ENCODE assay signal across 1 cellular context in the genomic region with DNA sequence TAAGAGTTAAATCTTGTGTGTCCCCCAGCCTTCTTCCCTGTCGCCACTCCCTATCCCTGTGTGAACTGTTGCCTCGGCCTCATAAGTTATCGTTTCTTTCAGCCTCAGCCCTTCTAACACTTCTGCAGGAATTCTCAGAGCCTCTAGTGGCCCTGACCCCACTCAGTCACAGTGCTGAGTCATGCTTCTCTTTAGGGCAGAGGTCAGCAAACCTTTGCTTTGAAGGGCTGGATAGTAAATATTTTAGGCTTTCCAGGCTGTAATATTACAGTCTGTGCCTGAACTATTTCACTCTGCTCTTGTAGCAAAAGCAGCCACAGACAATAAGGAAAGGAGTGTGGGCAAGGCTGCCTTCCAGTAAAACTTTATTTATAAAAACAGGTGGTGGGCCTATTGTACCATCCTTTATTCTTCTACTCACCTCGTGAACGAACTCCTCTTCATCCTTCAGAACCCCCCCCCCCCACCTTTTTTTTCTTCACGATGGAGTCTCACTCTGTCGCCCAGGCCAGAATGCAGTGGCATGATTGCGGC.
TF ChIP-seq lines count a peak whose summit lies in the region.

No MANE protein-coding gene starts in this region.

TF ChIP-seq in HepG2, 621 proteins besides CTCF, POLR2A, EP300 and RAD21 (continues in another document):
- TF ChIP-seq ZKSCAN8 (CRISPR knock-in tag; IDR thresholded peaks at IDR 0.05; ENCODE audit: borderline replicate concordance) (peak; percentile 67), ZNF496 (CRISPR knock-in tag; IDR thresholded peaks at IDR 0.05; ENCODE audit: insufficient replicate concordance) (no peak), NFE2 (CRISPR knock-in tag; IDR thresholded peaks at IDR 0.05) (peak; percentile 94), FOXK1 (CRISPR knock-in tag; IDR thresholded peaks at IDR 0.05; ENCODE audit: borderline replicate concordance, low read depth) (peak; percentile 49; the same call in 1 of the 2 replicates), HMG20A (CRISPR knock-in tag; IDR thresholded peaks at IDR 0.05; ENCODE audit: borderline replicate concordance) (peak; percentile 86), ZNF839 (CRISPR knock-in tag; IDR thresholded peaks at IDR 0.05; ENCODE audit: borderline replicate concordance) (no peak), PHF5A (CRISPR knock-in tag; IDR thresholded peaks at IDR 0.05; ENCODE audit: low read depth, unreplicated experiment) (peak; percentile 48), ZNF143 (CRISPR knock-in tag; IDR thresholded peaks at IDR 0.05) (no peak), KMT2B (CRISPR knock-in tag; IDR thresholded peaks at IDR 0.05) (no peak), FOXA3 (CRISPR knock-in tag; IDR thresholded peaks at IDR 0.05) (peak; percentile 59), MXD4 (CRISPR knock-in tag; IDR thresholded peaks at IDR 0.05) (no peak), ZNF124 (CRISPR knock-in tag; IDR thresholded peaks at IDR 0.05) (peak; percentile 50; the same call in 1 of the 2 replicates), REL (CRISPR knock-in tag; conservative IDR thresholded peaks at IDR 0.05) (no peak), ZNF326 (CRISPR knock-in tag; IDR thresholded peaks at IDR 0.05; ENCODE audit: borderline replicate concordance) (no peak), NCOA2 (CRISPR knock-in tag; IDR thresholded peaks at IDR 0.05) (peak; percentile 80), SIX4 (CRISPR knock-in tag; IDR thresholded peaks at IDR 0.05) (no peak), NFIC (IDR thresholded peaks at IDR 0.05; ENCODE audit: low read length) (no peak), MBD4 (IDR thresholded peaks at IDR 0.05; ENCODE audit: borderline replicate concordance, low read length) (no peak), XRCC5 (optimal IDR thresholded peaks at IDR 0.05; ENCODE audit: low read length) (no peak), MEF2D (CRISPR knock-in tag; IDR thresholded peaks at IDR 0.05) (peak; percentile 59), ZNF3 (CRISPR knock-in tag; IDR thresholded peaks at IDR 0.05) (no peak), MED1 (CRISPR knock-in tag; IDR thresholded peaks at IDR 0.05) (peak; percentile 76), TCF7 (IDR thresholded peaks at IDR 0.05; ENCODE audit: low read depth) (peak; percentile 76), MTF2 (CRISPR knock-in tag; IDR thresholded peaks at IDR 0.05; ENCODE audit: borderline replicate concordance) (no peak), BRD4 (CRISPR knock-in tag; IDR thresholded peaks at IDR 0.05) (no peak), ZNF274 (CRISPR knock-in tag; IDR thresholded peaks at IDR 0.05) (no peak), TAF15 (IDR thresholded peaks at IDR 0.05; ENCODE audit: low read depth, low read length, poor library complexity, severe bottlenecking) (no peak), ZNF484 (CRISPR knock-in tag; IDR thresholded peaks at IDR 0.05; ENCODE audit: borderline replicate concordance, low read depth) (no peak), FOXP1 (IDR thresholded peaks at IDR 0.05) (no peak), FOXP1 (CRISPR knock-in tag; IDR thresholded peaks at IDR 0.05) (peak; percentile 60), RAD51 (IDR thresholded peaks at IDR 0.05; ENCODE audit: borderline replicate concordance) (no peak), MZF1 (CRISPR knock-in tag; IDR thresholded peaks at IDR 0.05; ENCODE audit: borderline replicate concordance) (no peak), EEA1 (CRISPR knock-in tag; IDR thresholded peaks at IDR 0.05; ENCODE audit: borderline replicate concordance) (no peak), POGZ (CRISPR knock-in tag; IDR thresholded peaks at IDR 0.05) (0 out of 2 replicates have a peak, but pooled peaks have one; percentile 24), RFX3 (CRISPR knock-in tag; IDR thresholded peaks at IDR 0.05) (no peak), SKI (IDR thresholded peaks at IDR 0.05; ENCODE audit: partially characterized antibody) (peak; percentile 62), XBP1 (CRISPR knock-in tag; IDR thresholded peaks at IDR 0.05) (peak; percentile 36; the same call in 1 of the 2 replicates), FOXC1 (CRISPR knock-in tag; IDR thresholded peaks at IDR 0.05; ENCODE audit: borderline replicate concordance) (no peak), GZF1 (CRISPR knock-in tag; IDR thresholded peaks at IDR 0.05) (no peak)
- TF ChIP-seq, protein P1, sequence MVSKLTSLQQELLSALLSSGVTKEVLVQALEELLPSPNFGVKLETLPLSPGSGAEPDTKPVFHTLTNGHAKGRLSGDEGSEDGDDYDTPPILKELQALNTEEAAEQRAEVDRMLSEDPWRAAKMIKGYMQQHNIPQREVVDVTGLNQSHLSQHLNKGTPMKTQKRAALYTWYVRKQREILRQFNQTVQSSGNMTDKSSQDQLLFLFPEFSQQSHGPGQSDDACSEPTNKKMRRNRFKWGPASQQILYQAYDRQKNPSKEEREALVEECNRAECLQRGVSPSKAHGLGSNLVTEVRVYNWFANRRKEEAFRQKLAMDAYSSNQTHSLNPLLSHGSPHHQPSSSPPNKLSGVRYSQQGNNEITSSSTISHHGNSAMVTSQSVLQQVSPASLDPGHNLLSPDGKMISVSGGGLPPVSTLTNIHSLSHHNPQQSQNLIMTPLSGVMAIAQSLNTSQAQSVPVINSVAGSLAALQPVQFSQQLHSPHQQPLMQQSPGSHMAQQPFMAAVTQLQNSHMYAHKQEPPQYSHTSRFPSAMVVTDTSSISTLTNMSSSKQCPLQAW (CRISPR knock-in tag; IDR thresholded peaks at IDR 0.05), result no peak; the same call in 1 of the 2 replicates
- TF ChIP-seq, protein P2, sequence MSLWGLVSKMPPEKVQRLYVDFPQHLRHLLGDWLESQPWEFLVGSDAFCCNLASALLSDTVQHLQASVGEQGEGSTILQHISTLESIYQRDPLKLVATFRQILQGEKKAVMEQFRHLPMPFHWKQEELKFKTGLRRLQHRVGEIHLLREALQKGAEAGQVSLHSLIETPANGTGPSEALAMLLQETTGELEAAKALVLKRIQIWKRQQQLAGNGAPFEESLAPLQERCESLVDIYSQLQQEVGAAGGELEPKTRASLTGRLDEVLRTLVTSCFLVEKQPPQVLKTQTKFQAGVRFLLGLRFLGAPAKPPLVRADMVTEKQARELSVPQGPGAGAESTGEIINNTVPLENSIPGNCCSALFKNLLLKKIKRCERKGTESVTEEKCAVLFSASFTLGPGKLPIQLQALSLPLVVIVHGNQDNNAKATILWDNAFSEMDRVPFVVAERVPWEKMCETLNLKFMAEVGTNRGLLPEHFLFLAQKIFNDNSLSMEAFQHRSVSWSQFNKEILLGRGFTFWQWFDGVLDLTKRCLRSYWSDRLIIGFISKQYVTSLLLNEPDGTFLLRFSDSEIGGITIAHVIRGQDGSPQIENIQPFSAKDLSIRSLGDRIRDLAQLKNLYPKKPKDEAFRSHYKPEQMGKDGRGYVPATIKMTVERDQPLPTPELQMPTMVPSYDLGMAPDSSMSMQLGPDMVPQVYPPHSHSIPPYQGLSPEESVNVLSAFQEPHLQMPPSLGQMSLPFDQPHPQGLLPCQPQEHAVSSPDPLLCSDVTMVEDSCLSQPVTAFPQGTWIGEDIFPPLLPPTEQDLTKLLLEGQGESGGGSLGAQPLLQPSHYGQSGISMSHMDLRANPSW (CRISPR knock-in tag; IDR thresholded peaks at IDR 0.05; ENCODE audit: borderline replicate concordance), result no peak
- TF ChIP-seq, protein P3, sequence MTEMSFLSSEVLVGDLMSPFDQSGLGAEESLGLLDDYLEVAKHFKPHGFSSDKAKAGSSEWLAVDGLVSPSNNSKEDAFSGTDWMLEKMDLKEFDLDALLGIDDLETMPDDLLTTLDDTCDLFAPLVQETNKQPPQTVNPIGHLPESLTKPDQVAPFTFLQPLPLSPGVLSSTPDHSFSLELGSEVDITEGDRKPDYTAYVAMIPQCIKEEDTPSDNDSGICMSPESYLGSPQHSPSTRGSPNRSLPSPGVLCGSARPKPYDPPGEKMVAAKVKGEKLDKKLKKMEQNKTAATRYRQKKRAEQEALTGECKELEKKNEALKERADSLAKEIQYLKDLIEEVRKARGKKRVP (CRISPR knock-in tag; IDR thresholded peaks at IDR 0.05), result 0 out of 4 replicates have a peak, but pooled peaks of 1 of the 2 experiments have one; percentile 41
- TF ChIP-seq, protein P4, sequence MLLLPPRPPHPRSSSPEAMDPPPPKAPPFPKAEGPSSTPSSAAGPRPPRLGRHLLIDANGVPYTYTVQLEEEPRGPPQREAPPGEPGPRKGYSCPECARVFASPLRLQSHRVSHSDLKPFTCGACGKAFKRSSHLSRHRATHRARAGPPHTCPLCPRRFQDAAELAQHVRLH (CRISPR knock-in tag; IDR thresholded peaks at IDR 0.05; ENCODE audit: borderline replicate concordance, low read depth), result no peak; the same call in 1 of the 2 replicates
- TF ChIP-seq, protein P5, sequence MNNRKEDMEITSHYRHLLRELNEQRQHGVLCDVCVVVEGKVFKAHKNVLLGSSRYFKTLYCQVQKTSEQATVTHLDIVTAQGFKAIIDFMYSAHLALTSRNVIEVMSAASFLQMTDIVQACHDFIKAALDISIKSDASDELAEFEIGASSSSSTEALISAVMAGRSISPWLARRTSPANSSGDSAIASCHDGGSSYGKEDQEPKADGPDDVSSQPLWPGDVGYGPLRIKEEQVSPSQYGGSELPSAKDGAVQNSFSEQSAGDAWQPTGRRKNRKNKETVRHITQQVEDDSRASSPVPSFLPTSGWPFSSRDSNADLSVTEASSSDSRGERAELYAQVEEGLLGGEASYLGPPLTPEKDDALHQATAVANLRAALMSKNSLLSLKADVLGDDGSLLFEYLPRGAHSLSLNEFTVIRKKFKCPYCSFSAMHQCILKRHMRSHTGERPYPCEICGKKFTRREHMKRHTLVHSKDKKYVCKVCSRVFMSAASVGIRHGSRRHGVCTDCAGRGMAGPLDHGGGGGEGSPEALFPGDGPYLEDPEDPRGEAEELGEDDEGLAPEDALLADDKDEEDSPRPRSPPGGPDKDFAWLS (CRISPR knock-in tag; IDR thresholded peaks at IDR 0.05; ENCODE audit: borderline replicate concordance), result no peak
- TF ChIP-seq, protein P6, sequence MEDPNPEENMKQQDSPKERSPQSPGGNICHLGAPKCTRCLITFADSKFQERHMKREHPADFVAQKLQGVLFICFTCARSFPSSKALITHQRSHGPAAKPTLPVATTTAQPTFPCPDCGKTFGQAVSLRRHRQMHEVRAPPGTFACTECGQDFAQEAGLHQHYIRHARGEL (CRISPR knock-in tag; IDR thresholded peaks at IDR 0.05), result no peak
- TF ChIP-seq, protein P7, sequence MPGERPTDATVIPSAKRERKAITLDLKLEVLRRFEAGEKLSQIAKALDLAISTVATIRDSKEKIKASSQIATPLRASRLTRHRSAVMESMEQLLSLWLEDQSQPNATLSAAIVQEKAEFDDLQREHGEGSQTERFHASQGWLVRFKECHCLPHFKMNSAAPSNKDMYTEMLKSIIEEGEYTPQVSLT (CRISPR knock-in tag; IDR thresholded peaks at IDR 0.05; ENCODE audit: borderline replicate concordance, low read depth), result no peak
- TF ChIP-seq, protein P8, sequence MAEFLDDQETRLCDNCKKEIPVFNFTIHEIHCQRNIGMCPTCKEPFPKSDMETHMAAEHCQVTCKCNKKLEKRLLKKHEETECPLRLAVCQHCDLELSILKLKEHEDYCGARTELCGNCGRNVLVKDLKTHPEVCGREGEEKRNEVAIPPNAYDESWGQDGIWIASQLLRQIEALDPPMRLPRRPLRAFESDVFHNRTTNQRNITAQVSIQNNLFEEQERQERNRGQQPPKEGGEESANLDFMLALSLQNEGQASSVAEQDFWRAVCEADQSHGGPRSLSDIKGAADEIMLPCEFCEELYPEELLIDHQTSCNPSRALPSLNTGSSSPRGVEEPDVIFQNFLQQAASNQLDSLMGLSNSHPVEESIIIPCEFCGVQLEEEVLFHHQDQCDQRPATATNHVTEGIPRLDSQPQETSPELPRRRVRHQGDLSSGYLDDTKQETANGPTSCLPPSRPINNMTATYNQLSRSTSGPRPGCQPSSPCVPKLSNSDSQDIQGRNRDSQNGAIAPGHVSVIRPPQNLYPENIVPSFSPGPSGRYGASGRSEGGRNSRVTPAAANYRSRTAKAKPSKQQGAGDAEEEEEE (CRISPR knock-in tag; IDR thresholded peaks at IDR 0.05; ENCODE audit: borderline replicate concordance), result no peak
- TF ChIP-seq, protein P9, sequence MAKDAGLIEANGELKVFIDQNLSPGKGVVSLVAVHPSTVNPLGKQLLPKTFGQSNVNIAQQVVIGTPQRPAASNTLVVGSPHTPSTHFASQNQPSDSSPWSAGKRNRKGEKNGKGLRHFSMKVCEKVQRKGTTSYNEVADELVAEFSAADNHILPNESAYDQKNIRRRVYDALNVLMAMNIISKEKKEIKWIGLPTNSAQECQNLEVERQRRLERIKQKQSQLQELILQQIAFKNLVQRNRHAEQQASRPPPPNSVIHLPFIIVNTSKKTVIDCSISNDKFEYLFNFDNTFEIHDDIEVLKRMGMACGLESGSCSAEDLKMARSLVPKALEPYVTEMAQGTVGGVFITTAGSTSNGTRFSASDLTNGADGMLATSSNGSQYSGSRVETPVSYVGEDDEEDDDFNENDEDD (CRISPR knock-in tag; IDR thresholded peaks at IDR 0.05; ENCODE audit: borderline replicate concordance), result no peak
- TF ChIP-seq, protein P10, sequence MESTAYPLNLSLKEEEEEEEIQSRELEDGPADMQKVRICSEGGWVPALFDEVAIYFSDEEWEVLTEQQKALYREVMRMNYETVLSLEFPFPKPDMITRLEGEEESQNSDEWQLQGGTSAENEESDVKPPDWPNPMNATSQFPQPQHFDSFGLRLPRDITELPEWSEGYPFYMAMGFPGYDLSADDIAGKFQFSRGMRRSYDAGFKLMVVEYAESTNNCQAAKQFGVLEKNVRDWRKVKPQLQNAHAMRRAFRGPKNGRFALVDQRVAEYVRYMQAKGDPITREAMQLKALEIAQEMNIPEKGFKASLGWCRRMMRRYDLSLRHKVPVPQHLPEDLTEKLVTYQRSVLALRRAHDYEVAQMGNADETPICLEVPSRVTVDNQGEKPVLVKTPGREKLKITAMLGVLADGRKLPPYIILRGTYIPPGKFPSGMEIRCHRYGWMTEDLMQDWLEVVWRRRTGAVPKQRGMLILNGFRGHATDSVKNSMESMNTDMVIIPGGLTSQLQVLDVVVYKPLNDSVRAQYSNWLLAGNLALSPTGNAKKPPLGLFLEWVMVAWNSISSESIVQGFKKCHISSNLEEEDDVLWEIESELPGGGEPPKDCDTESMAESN (CRISPR knock-in tag; conservative IDR thresholded peaks at IDR 0.05), result 0 out of 2 replicates have a peak, but pooled peaks have one; percentile 26
- TF ChIP-seq, protein P11, sequence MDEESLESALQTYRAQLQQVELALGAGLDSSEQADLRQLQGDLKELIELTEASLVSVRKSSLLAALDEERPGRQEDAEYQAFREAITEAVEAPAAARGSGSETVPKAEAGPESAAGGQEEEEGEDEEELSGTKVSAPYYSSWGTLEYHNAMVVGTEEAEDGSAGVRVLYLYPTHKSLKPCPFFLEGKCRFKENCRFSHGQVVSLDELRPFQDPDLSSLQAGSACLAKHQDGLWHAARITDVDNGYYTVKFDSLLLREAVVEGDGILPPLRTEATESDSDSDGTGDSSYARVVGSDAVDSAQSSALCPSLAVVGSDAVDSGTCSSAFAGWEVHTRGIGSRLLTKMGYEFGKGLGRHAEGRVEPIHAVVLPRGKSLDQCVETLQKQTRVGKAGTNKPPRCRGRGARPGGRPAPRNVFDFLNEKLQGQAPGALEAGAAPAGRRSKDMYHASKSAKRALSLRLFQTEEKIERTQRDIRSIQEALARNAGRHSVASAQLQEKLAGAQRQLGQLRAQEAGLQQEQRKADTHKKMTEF (CRISPR knock-in tag; IDR thresholded peaks at IDR 0.05), result peak; percentile 30; the same call in 1 of the 2 replicates
